10 cellular contexts compared by ENCODE assay signal in genomic region chr1:225747566-225747965, GRCh38. TPM values are rescaled to one million over a fixed set of nuclear protein-coding genes. Genes with fewer than 3 reads are reported as not detected.
A peak's percentile ranks its signal among the peaks of the same experiment; 100 is the strongest.
DNase-seq lines count a peak whose midpoint lies in the region; ATAC-seq and TF ChIP-seq lines count a peak whose summit lies in the region.
"Had no signal": no experiment of that assay in that cellular context is flagged by ENCODE, and none has a peak within 500 bp of the region (broad histone marks: within the 10 kb centered on the region; RNA-seq: fewer than 3 reads in every experiment).

No MANE protein-coding gene starts in this region.

- no peaks in the 10 kb centered on the region for H3K9me3 ChIP-seq in tibial artery

- no peaks in the 10 kb centered on the region for H3K27me3 ChIP-seq in mesendoderm (ENCODE audit: insufficient read depth, low read length, poor library complexity)
- H3K27me3 ChIP-seq in tibial artery = no peaks in the 10 kb centered on the region

- no CpG with 5 or more reads among the region's 7 CpGs for WGBS in mesendoderm (ENCODE audit: extremely low coverage, insufficient coverage, low lambda C conversion rate)

- no peaks in the 10 kb centered on the region for H3K36me3 Mint-ChIP-seq in chondrocyte (ENCODE audit: low read depth)
- H3K36me3 Mint-ChIP-seq: stimulated activated naive B cell treated with anti-CD40 and anti-IgM and Interleukin-4, amounts not matched to agents 10 μg/mL and 1 μg/mL and 100 μg/mL, for 72 hours had no signal

- H2BK120ac ChIP-seq in mesendoderm (ENCODE audit: low read depth, low read length) = no peak overlapping the region

- no peak overlapping the region for H2BK5ac ChIP-seq in mesendoderm (ENCODE audit: low read length)

- H2BK15ac ChIP-seq in mesendoderm (replicated peaks; ENCODE audit: low read depth) = no peak overlapping the region

- TF ChIP-seq RAD21 in Ishikawa (IDR thresholded peaks at IDR 0.05; ENCODE audit: low read depth) = no peak

- TF ChIP-seq EP300 in Ishikawa (IDR thresholded peaks at IDR 0.05; ENCODE audit: borderline replicate concordance) = peak; percentile 24; the same call in 1 of the 2 replicates

- no peak overlapping the region for H4K8ac ChIP-seq in mesendoderm (ENCODE audit: low read depth, low read length)

- no peak overlapping the region for H2AK5ac ChIP-seq in mesendoderm (ENCODE audit: low read length)

- no peak overlapping the region for H3K56ac ChIP-seq in mesendoderm (ENCODE audit: low read length)

- H3K23ac ChIP-seq in mesendoderm (ENCODE audit: low read length) = no peak overlapping the region

- intact Hi-C loops in tibial artery (cut with DNase I; ENCODE audit: low total_unique reads) = no loop called here

- H3K9me3 Mint-ChIP-seq in chondrocyte (ENCODE audit: low read depth) = no peaks in the 10 kb centered on the region
- H3K9me3 Mint-ChIP-seq: stimulated activated naive B cell treated with anti-CD40 and anti-IgM and Interleukin-4, amounts not matched to agents 10 μg/mL and 1 μg/mL and 100 μg/mL, for 72 hours had no signal

- H3K4me1 ChIP-seq in mesendoderm (ENCODE audit: control insufficient read depth, low read depth, low read length) (peaks cover 6% of the 10 kb centered on the region), tibial artery (peaks cover 0 to 41% (median 24%) of the 10 kb centered on the region in 4 donors)

- no peak overlapping the region for H3K18ac ChIP-seq in mesendoderm (ENCODE audit: low read length)

- H3K4me3 ChIP-seq in mesendoderm (ENCODE audit: low read length) = no peak overlapping the region
- no peak overlapping the region for H3K4me3 ChIP-seq in tibial artery

- H3K27ac Mint-ChIP-seq in chondrocyte (ENCODE audit: unreplicated experiment) = peak overlapping the region; percentile 93
- H3K27ac Mint-ChIP-seq: stimulated activated naive B cell treated with anti-CD40 and anti-IgM and Interleukin-4, amounts not matched to agents 10 μg/mL and 1 μg/mL and 100 μg/mL, for 72 hours had no signal

- no peak overlapping the region for H3K9ac ChIP-seq in mesendoderm (ENCODE audit: low read length)

- H3K79me1 ChIP-seq in mesendoderm (ENCODE audit: low read length) = no peaks in the 10 kb centered on the region

- H3K79me2 ChIP-seq in mesendoderm (ENCODE audit: control insufficient read depth, insufficient read depth, low read length) = no peaks in the 10 kb centered on the region

- H3K4me2 ChIP-seq in mesendoderm (ENCODE audit: low read length) = no peak overlapping the region

- H3K27ac ChIP-seq in mesendoderm (ENCODE audit: low read depth, low read length) (no peak overlapping the region), tibial artery (peak overlapping the region; percentile 80 to 87)

- no peaks in the 10 kb centered on the region for H3K27me3 Mint-ChIP-seq in chondrocyte (ENCODE audit: low read depth)
- H3K27me3 Mint-ChIP-seq: stimulated activated naive B cell treated with anti-CD40 and anti-IgM and Interleukin-4, amounts not matched to agents 10 μg/mL and 1 μg/mL and 100 μg/mL, for 72 hours had no signal

- TF ChIP-seq CTCF in chondrocyte (IDR thresholded peaks at IDR 0.05) = no peak
- TF ChIP-seq CTCF in tibial artery (IDR thresholded peaks at IDR 0.05) = no peak
- no peak for TF ChIP-seq CTCF in omental fat pad (IDR thresholded peaks at IDR 0.05)

- H4K5ac ChIP-seq in mesendoderm (ENCODE audit: low read length) = no peak overlapping the region

- H3K4ac ChIP-seq in mesendoderm (ENCODE audit: low read depth, low read length) = peak overlapping the region; percentile 26

- DNase-seq in chondrocyte (ENCODE audit: low spot score) (no peak), mesendoderm (no peak), tibial artery (no peak), SIG-M5 (lab: John Stamatoyannopoulos, UW) (no peak), omental fat pad (ENCODE audit: low spot score) (no peak)
- DNase-seq in stimulated activated CD4-positive, alpha-beta T cell treated with anti-CD3 and anti-CD28 coated beads, Interleukin-12 subunit alpha, Interleukin-12 subunit beta, amount 100 ng/mL, for 4 hours = no peak
- DNase-seq: activated T-cell treated with anti-CD3 and anti-CD28 coated beads for 4 hours; stimulated activated CD4-positive, alpha-beta T cell treated with anti-CD3 and anti-CD28 coated beads, Interleukin-2, amount 100 ng/mL, for 24 hours; stimulated activated naive B cell treated with anti-CD40 and anti-IgM and Interleukin-4, amounts not matched to agents 10 μg/mL and 1 μg/mL and 100 μg/mL, for 72 hours had no signal

- no peak for ATAC-seq in omental fat pad (ENCODE audit: low FRiP score)
- ATAC-seq: stimulated activated naive B cell treated with anti-CD40 and anti-IgM and Interleukin-4, amounts not matched to agents 10 μg/mL and 1 μg/mL and 100 μg/mL, for 72 hours had no signal

- peaks cover 54% of the 10 kb centered on the region for H3K4me1 Mint-ChIP-seq in chondrocyte (ENCODE audit: low read depth)
- H3K4me1 Mint-ChIP-seq: stimulated activated naive B cell treated with anti-CD40 and anti-IgM and Interleukin-4, amounts not matched to agents 10 μg/mL and 1 μg/mL and 100 μg/mL, for 72 hours had no signal

- H3K4me3 Mint-ChIP-seq in chondrocyte (ENCODE audit: unreplicated experiment) = no peak overlapping the region
- H3K4me3 Mint-ChIP-seq: stimulated activated naive B cell treated with anti-CD40 and anti-IgM and Interleukin-4, amounts not matched to agents 10 μg/mL and 1 μg/mL and 100 μg/mL, for 72 hours had no signal

- H3K36me3 ChIP-seq in mesendoderm (ENCODE audit: control insufficient read depth, insufficient read depth, low read length) = no peaks in the 10 kb centered on the region
- no peaks in the 10 kb centered on the region for H3K36me3 ChIP-seq in tibial artery

TF ChIP-seq in Ishikawa, 13 proteins besides CTCF, POLR2A, EP300 and RAD21:
- TF ChIP-seq EGR1 (IDR thresholded peaks at IDR 0.05) = no peak
TF ChIP-seq in Ishikawa: peak in this region for 0.

RNA-seq across cellular contexts. Expression of gene SRP9, which starts 30.1 kb away (rescaled TPM):
- total RNA-seq in chondrocyte (190 to 207 TPM (median 200 TPM) in 3 replicates), omental fat pad (100 to 1,000 TPM; 111 to 172 (median 141) TPM)
- polyA plus RNA-seq in mesendoderm (2013, experiment 1 of 2) = 397 TPM
- polyA plus RNA-seq in mesendoderm (2013, experiment 2 of 2) = 387 TPM
